Comparison of ENCODE assay signal across 20 cellular contexts in genomic region chr13:25561842-25562241, GRCh38.
DNase-seq lines count a peak whose midpoint lies in the region; ATAC-seq and TF ChIP-seq lines count a peak whose summit lies in the region.
"Had no signal": no experiment of that assay in that cellular context is flagged by ENCODE, and none has a peak within 500 bp of the region (broad histone marks: within the 10 kb centered on the region; RNA-seq: fewer than 3 reads in every experiment).

No MANE protein-coding gene starts in this region.

- H3K27me3 Mint-ChIP-seq in neural progenitor cell (ENCODE audit: insufficient read depth, low read depth) = no peaks in the 10 kb centered on the region

- H3K9me3 Mint-ChIP-seq in neural progenitor cell = no peaks in the 10 kb centered on the region
- H3K9me3 Mint-ChIP-seq: CD4-positive, alpha-beta T cell; CD8-positive, alpha-beta T cell had no signal

- no peak for ATAC-seq in GM21390 (IDR thresholded peaks at IDR 0.05; ENCODE audit: unreplicated experiment)
- no peak for ATAC-seq in stimulated activated naive CD8-positive, alpha-beta T cell treated with anti-CD3 and anti-CD28 coated beads, Interleukin-15, Interleukin-2, amounts not matched to agents 100 U/mL and 50 U/mL, for 24 hours
- ATAC-seq: A549; CD8-positive, alpha-beta T cell; GM12878 had no signal

- H2AFZ ChIP-seq in neural progenitor cell (replicated peaks) = no peak overlapping the region

- H3K9ac ChIP-seq in neural progenitor cell = no peak overlapping the region
- H3K9ac ChIP-seq: BLaER1 treated with 17β-estradiol and CSF1 and Interleukin-3, amounts not matched to agents 10 nM and 100 nM had no signal

- in situ Hi-C loops in G401 (cut with HindIII; ENCODE audit: low sequenced_read_pairs) = no loop called here

- H3K4me1 ChIP-seq in neural progenitor cell = no peaks in the 10 kb centered on the region
- H3K4me1 ChIP-seq: A549; BLaER1 treated with 17β-estradiol and CSF1 and Interleukin-3, amounts not matched to agents 10 nM and 100 nM; Caco-2 had no signal

- H3K9me3 ChIP-seq in neural progenitor cell (ENCODE audit: low read depth) = no peaks in the 10 kb centered on the region
- H3K9me3 ChIP-seq: A549; BLaER1 treated with 17β-estradiol and CSF1 and Interleukin-3, amounts not matched to agents 10 nM and 100 nM; Caco-2 had no signal

- TF ChIP-seq CTCF in neural progenitor cell (IDR thresholded peaks at IDR 0.05) = no peak

- H4K20me1 ChIP-seq in neural progenitor cell (ENCODE audit: low read depth) = no peaks in the 10 kb centered on the region
- H4K20me1 ChIP-seq: BLaER1 treated with 17β-estradiol and CSF1 and Interleukin-3, amounts not matched to agents 10 nM and 100 nM had no signal

- H3K4me2 ChIP-seq in neural progenitor cell = no peak overlapping the region
- H3K4me2 ChIP-seq: A549; BLaER1 treated with 17β-estradiol and CSF1 and Interleukin-3, amounts not matched to agents 10 nM and 100 nM had no signal

- no peaks in the 10 kb centered on the region for H3F3A ChIP-seq in neural progenitor cell (ENCODE audit: low read depth)

- H3K27ac Mint-ChIP-seq in neural progenitor cell = peak overlapping the region; percentile 2
- H3K27ac Mint-ChIP-seq: B cell; CD4-positive, alpha-beta T cell; CD8-positive, alpha-beta T cell had no signal

- DNase-seq in G401 (ENCODE audit: low spot score) = peak; percentile 78
- DNase-seq in NCI-H2171 treated with DMSO at 0.1 percent for 48 hours (lab: John Stamatoyannopoulos, UW) = peak; percentile 62
- DNase-seq in cerebellum (ENCODE audit: low spot score) = peak; percentile 28
- DNase-seq in neural progenitor cell (ENCODE audit: low spot score) = no peak
- no peak for DNase-seq in medulla oblongata (ENCODE audit: extremely low spot score)
- no peak for DNase-seq in stimulated activated naive CD8-positive, alpha-beta T cell treated with anti-CD3 and anti-CD28 coated beads, Interleukin-15, Interleukin-2, amounts not matched to agents 100 U/mL and 50 U/mL, for 24 hours
- DNase-seq: AML-193; Caco-2; Calu3; CD4-positive, alpha-beta T cell; CD8-positive, alpha-beta T cell; DMS79 treated with DMSO at 0.1 percent for 48 hours; GDM1 had no signal

- no peak overlapping the region for H3K4me3 ChIP-seq in neural progenitor cell
- H3K4me3 ChIP-seq: A549; BLaER1 treated with 17β-estradiol and CSF1 and Interleukin-3, amounts not matched to agents 10 nM and 100 nM; GM12878 had no signal

- no peak overlapping the region for H3K4me3 Mint-ChIP-seq in neural progenitor cell
- H3K4me3 Mint-ChIP-seq: B cell; CD4-positive, alpha-beta T cell; CD8-positive, alpha-beta T cell had no signal

- H3K36me3 Mint-ChIP-seq in neural progenitor cell = no peaks in the 10 kb centered on the region
- H3K36me3 Mint-ChIP-seq: CD8-positive, alpha-beta T cell had no signal

- no peak overlapping the region for H3K27ac ChIP-seq in neural progenitor cell
- H3K27ac ChIP-seq: 22Rv1; A549; BLaER1 treated with 17β-estradiol and CSF1 and Interleukin-3, amounts not matched to agents 10 nM and 100 nM; C4-2B had no signal

- H3K4me1 Mint-ChIP-seq in neural progenitor cell = no peaks in the 10 kb centered on the region
- H3K4me1 Mint-ChIP-seq: B cell had no signal

- H3K79me2 ChIP-seq in neural progenitor cell (ENCODE audit: low read depth) = no peaks in the 10 kb centered on the region

- no peaks in the 10 kb centered on the region for H3K27me3 ChIP-seq in neural progenitor cell
- H3K27me3 ChIP-seq: BLaER1 treated with 17β-estradiol and CSF1 and Interleukin-3, amounts not matched to agents 10 nM and 100 nM had no signal

- no peaks in the 10 kb centered on the region for H3K36me3 ChIP-seq in neural progenitor cell
- H3K36me3 ChIP-seq: BLaER1 treated with 17β-estradiol and CSF1 and Interleukin-3, amounts not matched to agents 10 nM and 100 nM had no signal

Comparison
In these comparisons a context has a peak if more than half of its experiments do, and no peak if none do; other contexts are left out.
1. DNase-seq: peak in G401 (single experiment), NCI-H2171 treated with DMSO at 0.1 percent for 48 hours (single experiment) and cerebellum (single experiment); none in neural progenitor cell (single experiment), medulla oblongata (single experiment) and stimulated activated naive CD8-positive, alpha-beta T cell treated with anti-CD3 and anti-CD28 coated beads, Interleukin-15, Interleukin-2, amounts not matched to agents 100 U/mL and 50 U/mL, for 24 hours (single experiment).